In genomic region chr2:119305497-119306195, GRCh38 we compare ENCODE assay signal across 20 cellular contexts.
DNase-seq lines count a peak whose midpoint lies in the region; ATAC-seq, FAIRE-seq and TF ChIP-seq lines count a peak whose summit lies in the region.
"Had no signal": no experiment of that assay in that cellular context is flagged by ENCODE, and none has a peak within 500 bp of the region (broad histone marks: within the 10 kb centered on the region; RNA-seq: fewer than 3 reads in every experiment).

No MANE protein-coding gene starts in this region.

- FAIRE-seq in keratinocyte (lab: Jason Lieb, UNC) = peak; percentile 29
- FAIRE-seq: A549, H1 had no signal

- no peak for TF ChIP-seq POLR2A in gastrocnemius medialis (IDR thresholded peaks at IDR 0.05)

- no peaks in the 10 kb centered on the region for H3K9me3 ChIP-seq in DOHH2 (ENCODE audit: control insufficient read depth, insufficient read depth, low read length)
- H3K9me3 ChIP-seq in keratinocyte (ENCODE audit: control insufficient read depth, low read depth, low read length) = no peaks in the 10 kb centered on the region
- H3K9me3 ChIP-seq in gastrocnemius medialis = no peaks in the 10 kb centered on the region
- H3K9me3 ChIP-seq: A549, Peyer's patch, upper lobe of left lung had no signal

- H3K79me2 ChIP-seq in DOHH2 (ENCODE audit: control insufficient read depth, low read length) = peaks cover 25% of the 10 kb centered on the region
- no peaks in the 10 kb centered on the region for H3K79me2 ChIP-seq in keratinocyte (ENCODE audit: control insufficient read depth, insufficient read depth, low read length)

- H3K9me2 ChIP-seq in DOHH2 (replicated peaks; ENCODE audit: control insufficient read depth, low read length) = no peaks in the 10 kb centered on the region

- H3K27me3 ChIP-seq in DOHH2 (ENCODE audit: control insufficient read depth, low read length) (no peaks in the 10 kb centered on the region), keratinocyte (ENCODE audit: control insufficient read depth, extremely low read depth, insufficient read depth, low read length) (peaks cover 14% of the 10 kb centered on the region), gastrocnemius medialis (no peaks in the 10 kb centered on the region)
- H3K27me3 ChIP-seq: brain microvascular endothelial cell, Peyer's patch, upper lobe of left lung had no signal

- H3K4me3 ChIP-seq in DOHH2 (ENCODE audit: low read length) = peak overlapping the region; percentile 38
- peak overlapping the region in 2 of 3 experiments; percentile 43 to 62 for H3K4me3 ChIP-seq in keratinocyte (ENCODE audit: control insufficient read depth in 2 of 3, extremely low read depth in 1 of 3, insufficient read depth in 2 of 3, low read depth in 1 of 3, low read length in 3 of 3)
- H3K4me3 ChIP-seq in gastrocnemius medialis = peak overlapping the region; percentile 24 to 49 (median 42)
- H3K4me3 ChIP-seq: A549, Peyer's patch, upper lobe of left lung had no signal

- in situ Hi-C loops in gastrocnemius medialis (cut with MboI; ENCODE audit: low sequenced_read_pairs in 4 of 4) = loop anchor here in 3 of 4 donors (25.0 kb wide), 2 partner anchors 293 to 418 kb away; no protein-coding TSS in a partner anchor

- intact Hi-C loops in gastrocnemius medialis (cut with DNase I; ENCODE audit: low total_unique reads) = loop anchor here (5.0 kb wide), 3 partner anchors 62 to 993 kb away; partner anchors contain the start of genes C2orf76 and DBI

- H3F3A ChIP-seq in DOHH2 (ENCODE audit: control insufficient read depth, insufficient read depth) = peaks cover 4% of the 10 kb centered on the region; the same call in 1 of the 2 replicates

- H3K4me2 ChIP-seq in DOHH2 (ENCODE audit: low read length) (peak overlapping the region; percentile 58), keratinocyte (ENCODE audit: control insufficient read depth, extremely low read depth, insufficient read depth, low read depth, low read length) (peak overlapping the region; percentile 86)
- H3K4me2 ChIP-seq: A549 had no signal

- no peaks in the 10 kb centered on the region for H3K9me1 ChIP-seq in keratinocyte (ENCODE audit: control insufficient read depth, extremely low read depth, insufficient read depth, low read length)

- H3K4me1 ChIP-seq in DOHH2 (ENCODE audit: control insufficient read depth, low read length) = peaks cover 79% of the 10 kb centered on the region
- H3K4me1 ChIP-seq in keratinocyte (ENCODE audit: control insufficient read depth, extremely low read depth, insufficient read depth, low read length) = peaks cover 5% of the 10 kb centered on the region
- H3K4me1 ChIP-seq in gastrocnemius medialis = peaks cover 8 to 19% of the 10 kb centered on the region in 2 donors
- H3K4me1 ChIP-seq: A549, upper lobe of left lung had no signal

- dilution Hi-C loops in keratinocyte (cut with MboI; ENCODE audit: extremely low pct_ligation_motif_present, low sequenced_read_pairs) = no loop called here

- H4K20me1 ChIP-seq in DOHH2 (ENCODE audit: control insufficient read depth, insufficient read depth, low read depth, low read length) = no peaks in the 10 kb centered on the region
- H4K20me1 ChIP-seq in keratinocyte (ENCODE audit: control insufficient read depth, extremely low read depth, insufficient read depth, low read length) = no peaks in the 10 kb centered on the region

- ATAC-seq in gastrocnemius medialis (peak; percentile 60 to 77), GM18502 (IDR thresholded peaks at IDR 0.05; ENCODE audit: poor library complexity, unreplicated experiment) (no peak), GM21381 (IDR thresholded peaks at IDR 0.05; ENCODE audit: unreplicated experiment) (no peak), SK-N-SH treated with all-trans-retinoic acid at 6 μM for 48 hours (no peak)
- ATAC-seq: A549 had no signal

- TF ChIP-seq CTCF in DOHH2 (IDR thresholded peaks at IDR 0.05; ENCODE audit: low read depth, low read length, poor library complexity, severe bottlenecking) = no peak
- TF ChIP-seq CTCF in VCaP (conservative IDR thresholded peaks at IDR 0.05) = no peak
- no peak for TF ChIP-seq CTCF in keratinocyte (optimal IDR thresholded peaks at IDR 0.05 in 1 of 3, IDR thresholded peaks at IDR 0.05 in 1 of 3, conservative IDR thresholded peaks at IDR 0.05 in 1 of 3; ENCODE audit: extremely low read depth in 1 of 3, insufficient read depth in 2 of 3, low read length in 3 of 3)
- no peak for TF ChIP-seq CTCF in gastrocnemius medialis (IDR thresholded peaks at IDR 0.05 in 4 of 5, conservative IDR thresholded peaks at IDR 0.05 in 1 of 5)

- peak overlapping the region; percentile 86 for H2AFZ ChIP-seq in keratinocyte (ENCODE audit: control insufficient read depth, low read length)

- H3K27ac ChIP-seq in DOHH2 (ENCODE audit: low read depth, low read length) = no peak overlapping the region
- H3K27ac ChIP-seq in VCaP = peak overlapping the region; percentile 64
- H3K27ac ChIP-seq in keratinocyte (ENCODE audit: control insufficient read depth, insufficient read depth, low read length) = no peak overlapping the region
- H3K27ac ChIP-seq in gastrocnemius medialis = peak overlapping the region; percentile 82 to 90 (median 85)
- H3K27ac ChIP-seq: A549, brain microvascular endothelial cell, Peyer's patch, upper lobe of left lung had no signal

- DNase-seq in keratinocyte (ENCODE audit: low read depth, low spot score) = no peak
- no peak for DNase-seq in gastrocnemius medialis
- DNase-seq in NCI-H128 (lab: John Stamatoyannopoulos, UW; ENCODE audit: unreplicated experiment) = no peak
- DNase-seq: activated naive CD8-positive, alpha-beta T cell treated with anti-CD3 and anti-CD28 coated beads for 36 hours; brain microvascular endothelial cell; C1 segment of cervical spinal cord; cortex of kidney; hypothalamus; NCI-H1694; Peyer's patch; stimulated activated naive CD4-positive, alpha-beta T cell treated with Interleukin-2 at 50 U/mL for 16 hours; T-helper 9 cell; upper lobe of left lung had no signal

- peak overlapping the region; percentile 30 for H3K9ac ChIP-seq in keratinocyte (ENCODE audit: control insufficient read depth, extremely low read depth, insufficient read depth, low read length)

- H3K36me3 ChIP-seq in DOHH2 (ENCODE audit: control insufficient read depth, low read length) = no peaks in the 10 kb centered on the region; the same call in 1 of the 2 replicates
- no peaks in the 10 kb centered on the region for H3K36me3 ChIP-seq in keratinocyte (ENCODE audit: control insufficient read depth in 2 of 2, extremely low read depth in 1 of 2, insufficient read depth in 2 of 2, low read length in 2 of 2)
- no peaks in the 10 kb centered on the region for H3K36me3 ChIP-seq in gastrocnemius medialis
- H3K36me3 ChIP-seq: brain microvascular endothelial cell, Peyer's patch had no signal

TF ChIP-seq in SK-N-SH treated with all-trans-retinoic acid at 6 μM for 48 hours, 23 proteins besides CTCF, POLR2A, EP300 and RAD21:
- TF ChIP-seq GLIS3 (CRISPR knock-in tag; IDR thresholded peaks at IDR 0.05) (no peak), TCF4 (CRISPR knock-in tag; IDR thresholded peaks at IDR 0.05; ENCODE audit: borderline replicate concordance) (no peak), ESRRG (CRISPR knock-in tag; IDR thresholded peaks at IDR 0.05) (no peak), TSHZ2 (CRISPR knock-in tag; IDR thresholded peaks at IDR 0.05) (no peak), ZC3H10 (CRISPR knock-in tag; IDR thresholded peaks at IDR 0.05) (no peak), BACH2 (CRISPR knock-in tag; IDR thresholded peaks at IDR 0.05; ENCODE audit: borderline replicate concordance) (no peak), ZNF70 (CRISPR knock-in tag; IDR thresholded peaks at IDR 0.05) (no peak), OSR1 (CRISPR knock-in tag; IDR thresholded peaks at IDR 0.05) (no peak)

Comparison
In these comparisons a context has a peak if more than half of its experiments do, and no peak if none do; other contexts are left out.
1. H3K27ac ChIP-seq: peak in VCaP (single experiment) and gastrocnemius medialis (4 of 4); none in DOHH2 (single experiment) and keratinocyte (single experiment).
2. ATAC-seq: peak in gastrocnemius medialis (2 of 2); none in GM18502 (single experiment), GM21381 (single experiment) and SK-N-SH treated with all-trans-retinoic acid at 6 μM for 48 hours (single experiment).
3. Peak in every context shown above with its lines, with median percentiles within 50 percentile points of each other: H3K4me3 ChIP-seq.